ENCODE assay signal across 8 cellular contexts in genomic region chr1:152001631-152002584, GRCh38. TPM values are rescaled to one million over a fixed set of nuclear protein-coding genes. Genes with fewer than 3 reads are reported as not detected.
DNase-seq lines count a peak whose midpoint lies in the region; ATAC-seq, FAIRE-seq and TF ChIP-seq lines count a peak whose summit lies in the region.

No MANE protein-coding gene starts in this region.

- no peak overlapping the region for H3K4me3 Mint-ChIP-seq in WTC11

- DNase-seq in GM19239 (ENCODE audit: insufficient read length, low spot score), result no peak
- peak; percentile 74 for DNase-seq in NCI-H2171 treated with DMSO at 0.1 percent for 48 hours (lab: John Stamatoyannopoulos, UW)
- DNase-seq in WTC11 (ENCODE audit: low spot score), result peak; percentile 89
- peak; percentile 63 for DNase-seq in central memory CD4-positive, alpha-beta T cell
- peak; percentile 94 for DNase-seq in left kidney (ENCODE audit: low read depth, low spot score)
- peak in 3 of 4 experiments; percentile 47 to 68 (median 55) for DNase-seq in stimulated activated CD4-positive, alpha-beta T cell treated with anti-CD3 and anti-CD28 coated beads, Interleukin-1b, Interleukin-23, amount 100 ng/mL, for 24 hours (ENCODE audit: low read depth in 4 of 4, low spot score in 1 of 4)

- H3K79me2 ChIP-seq in ACC112 (ENCODE audit: control insufficient read depth, insufficient read depth, low read length, unreplicated experiment), result no peaks in the 10 kb centered on the region

- ATAC-seq in WTC11, result peak; percentile 67
- no peak for ATAC-seq in GM19452 (IDR thresholded peaks at IDR 0.05; ENCODE audit: unreplicated experiment)

- peaks cover 18% of the 10 kb centered on the region for H3K4me1 Mint-ChIP-seq in WTC11

- no peaks in the 10 kb centered on the region for H3K9me3 Mint-ChIP-seq in WTC11

- FAIRE-seq in GM19239 (lab: Jason Lieb, UNC), result peak; percentile 81

- H3K4me3 ChIP-seq in ACC112 (ENCODE audit: low read depth, low read length), result peak overlapping the region; percentile 47; the same call in 1 of the 2 replicates

- TF ChIP-seq CTCF in WTC11 (IDR thresholded peaks at IDR 0.05), result peak; percentile 84

- peak overlapping the region; percentile 60 for H2AFZ ChIP-seq in ACC112 (ENCODE audit: low read length, unreplicated experiment)

- peak overlapping the region; percentile 73 for H3K27ac ChIP-seq in ACC112 (ENCODE audit: low read depth, low read length)

- no peaks in the 10 kb centered on the region for H3K36me3 Mint-ChIP-seq in WTC11

- peaks cover 10% of the 10 kb centered on the region for H3K4me1 ChIP-seq in ACC112 (ENCODE audit: control insufficient read depth, insufficient read depth, low read length, unreplicated experiment)

- peaks cover 4% of the 10 kb centered on the region for H3K27me3 Mint-ChIP-seq in WTC11 (ENCODE audit: low read depth)

- H3K27ac Mint-ChIP-seq in WTC11, result no peak overlapping the region

- POLR2A ChIA-PET in WTC11 (lab: Charles Lee), result interaction anchor here (0.5 to 0.9 kb wide), 2 partner anchors 34 to 117 kb away, joined by 3 to 4 read pairs; no protein-coding TSS in a partner anchor

- H3K36me3 ChIP-seq in ACC112 (ENCODE audit: insufficient read depth, low read length), result no peaks in the 10 kb centered on the region

- CTCF ChIA-PET in WTC11 (lab: Charles Lee), result interaction anchor here (0.5 to 7.9 kb wide), 60 partner anchors 8 to 582 kb away, joined by 3 to 293 read pairs (median 4); partner anchors contain the start of genes C2CD4D, MRPL9, S100A10 and S100A11

- no peaks in the 10 kb centered on the region for H3K27me3 ChIP-seq in ACC112 (ENCODE audit: insufficient read depth, low read length)

TF ChIP-seq in WTC11, 78 proteins besides CTCF, POLR2A, EP300 and RAD21:
- TF ChIP-seq USF2 (CRISPR knock-in tag; IDR thresholded peaks at IDR 0.05) (peak; percentile 42; the same call in 1 of the 2 replicates), ZNF396 (CRISPR knock-in tag; IDR thresholded peaks at IDR 0.05; ENCODE audit: borderline replicate concordance) (no peak), E2F5 (CRISPR knock-in tag; IDR thresholded peaks at IDR 0.05) (no peak)

RNA-seq across cellular contexts. Expression of gene S100A10, which starts 8.2 kb away (rescaled TPM):
- total RNA-seq in WTC11 (2021), result 150 to 161 TPM (median 159 TPM) in 3 replicates

RNA-seq across cellular contexts. Expression of gene S100A11, which starts 34.9 kb away (rescaled TPM):
- total RNA-seq in WTC11 (2021), result 126 to 181 TPM (median 163 TPM) in 3 replicates
